In genomic region chr2:63977904-63978303, GRCh38 we compare ENCODE assay signal across 10 cellular contexts. TPM values are rescaled to one million over a fixed set of nuclear protein-coding genes. Genes with fewer than 3 reads are reported as not detected.
DNase-seq lines count a peak whose midpoint lies in the region; ATAC-seq and TF ChIP-seq lines count a peak whose summit lies in the region.
"Had no signal": no experiment of that assay in that cellular context is flagged by ENCODE, and none has a peak within 500 bp of the region (broad histone marks: within the 10 kb centered on the region; RNA-seq: fewer than 3 reads in every experiment).

No MANE protein-coding gene starts in this region.

- peaks cover 4% of the 10 kb centered on the region for H3K79me2 ChIP-seq in osteoblast (ENCODE audit: insufficient read depth, low read length)

- H3K27ac Mint-ChIP-seq in T-helper 17 cell: peak overlapping the region; percentile 84

- no peaks in the 10 kb centered on the region for H3K27me3 ChIP-seq in osteoblast (ENCODE audit: insufficient read depth, low read length)

- H3K4me1 ChIP-seq in osteoblast (ENCODE audit: insufficient read depth, low read length): no peaks in the 10 kb centered on the region

- H4K20me1 ChIP-seq in osteoblast (ENCODE audit: insufficient read depth, low read length): no peaks in the 10 kb centered on the region

- H3K4me1 Mint-ChIP-seq in T-helper 17 cell: peaks cover 15% of the 10 kb centered on the region

- H3K27ac ChIP-seq in osteoblast (ENCODE audit: low read depth, low read length): no peak overlapping the region

- no peak for TF ChIP-seq CTCF in osteoblast (IDR thresholded peaks at IDR 0.05; ENCODE audit: extremely low read depth, low read depth, low read length)

- H3K27me3 Mint-ChIP-seq in T-helper 17 cell: no peaks in the 10 kb centered on the region

- H3K36me3 Mint-ChIP-seq in T-helper 17 cell (ENCODE audit: low read depth): peaks cover 3% of the 10 kb centered on the region

- peak; percentile 15 for DNase-seq in activated T-cell treated with anti-CD3 and anti-CD28 coated beads for 48 hours (ENCODE audit: low read depth)
- DNase-seq in activated T-cell treated with anti-CD3 and anti-CD28 coated beads for 4 hours: no peak
- no peak for DNase-seq in T-helper 17 cell
- DNase-seq in stimulated activated CD8-positive, alpha-beta memory T cell treated with anti-CD3 and anti-CD28 coated beads, Interleukin-4, amount 100 ng/mL, for 48 hours: peak; percentile 31
- no peak for DNase-seq in EL
- DNase-seq in osteoblast (ENCODE audit: insufficient read length, low spot score, missing footprints): no peak
- DNase-seq in mesenteric fat pad (ENCODE audit: low spot score): no peak
- DNase-seq: kidney glomerular epithelial cell, retina had no signal

- no peak overlapping the region for H3K4me3 ChIP-seq in osteoblast (ENCODE audit: insufficient read depth, low read length)

- H3K9me3 ChIP-seq in T-helper 17 cell (ENCODE audit: control insufficient read depth, low read length, poor library complexity, severe bottlenecking) (peaks cover 2% of the 10 kb centered on the region), osteoblast (ENCODE audit: low read depth, low read length) (no peaks in the 10 kb centered on the region)

- ATAC-seq in HG02798 (IDR thresholded peaks at IDR 0.05; ENCODE audit: poor library complexity, unreplicated experiment) (peak; percentile 92), T-helper 17 cell (peak; percentile 68)

- peaks cover 11% of the 10 kb centered on the region for H3K36me3 ChIP-seq in osteoblast (ENCODE audit: insufficient read depth, low read length)

- H3K4me3 Mint-ChIP-seq in T-helper 17 cell: no peak overlapping the region

- H3K4me2 ChIP-seq in osteoblast (ENCODE audit: insufficient read depth, low read length): no peak overlapping the region

- H2AFZ ChIP-seq in osteoblast (ENCODE audit: low read length): no peak overlapping the region

RNA-seq across cellular contexts. Expression of gene VPS54, which starts 41.3 kb away (rescaled TPM):
- total RNA-seq in T-helper 17 cell: 10 to 100 TPM; 10.1 to 10.6 TPM
- 18.8 and 20.6 TPM in 2 replicates for total RNA-seq in osteoblast
- total RNA-seq in mesenteric fat pad: 22.2 TPM

Comparison
In these comparisons a context has a peak if more than half of its experiments do, and no peak if none do; other contexts are left out.
1. DNase-seq: peak in activated T-cell treated with anti-CD3 and anti-CD28 coated beads for 48 hours (single experiment) and stimulated activated CD8-positive, alpha-beta memory T cell treated with anti-CD3 and anti-CD28 coated beads, Interleukin-4, amount 100 ng/mL, for 48 hours (single experiment); none in activated T-cell treated with anti-CD3 and anti-CD28 coated beads for 4 hours (single experiment), T-helper 17 cell (0 of 3), EL (single experiment), osteoblast (single experiment) and mesenteric fat pad (single experiment).